9 cellular contexts compared by ENCODE assay signal in the genomic region with DNA sequence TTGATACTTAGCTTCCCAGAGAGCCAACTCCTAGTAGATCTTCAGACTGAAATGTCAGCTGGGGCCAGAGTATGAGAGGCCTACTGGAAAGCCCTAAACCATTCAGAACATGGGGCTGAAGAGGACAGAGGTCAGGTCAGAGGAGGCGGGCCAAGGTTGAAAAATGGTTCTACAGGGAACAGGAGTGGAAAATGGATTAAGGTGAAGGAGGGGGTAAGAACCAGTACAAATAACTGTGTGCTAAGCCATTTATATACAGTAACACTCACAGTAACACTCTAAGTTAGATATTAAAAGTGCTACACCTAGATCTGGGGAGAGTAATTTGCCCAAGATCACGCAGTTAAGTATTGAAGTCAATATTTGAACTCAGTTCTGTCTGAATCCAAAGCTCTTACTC.
"Had no signal": no experiment of that assay in that cellular context is flagged by ENCODE, and none has a peak within 500 bp of the region (broad histone marks: within the 10 kb centered on the region; RNA-seq: fewer than 3 reads in every experiment).

No MANE protein-coding gene starts in this region.

- H3K36me3 ChIP-seq: HAP-1 had no signal

- H3K4me3 ChIP-seq: GM23248, HAP-1 had no signal

- H3K36me3 Mint-ChIP-seq: IgD-negative memory B cell had no signal

- H3K4me1 Mint-ChIP-seq: IgD-negative memory B cell had no signal

- DNase-seq: GM23248, GOT3, H7, HFFc6 had no signal

- H3K27ac Mint-ChIP-seq: HFFc6, IgD-negative memory B cell had no signal

- ATAC-seq: HCT116, HepG2 had no signal

- H3K27me3 Mint-ChIP-seq: IgD-negative memory B cell had no signal

- H3K27ac ChIP-seq: GM23248, HL-60 had no signal

- H3K4me3 Mint-ChIP-seq: HFFc6, IgD-negative memory B cell had no signal

- H2AFZ ChIP-seq: GM23248 had no signal

- H3K9ac ChIP-seq: GM23248 had no signal

- H3K9me3 ChIP-seq: HAP-1 had no signal
